1 cellular context compared by ENCODE assay signal in the genomic region with DNA sequence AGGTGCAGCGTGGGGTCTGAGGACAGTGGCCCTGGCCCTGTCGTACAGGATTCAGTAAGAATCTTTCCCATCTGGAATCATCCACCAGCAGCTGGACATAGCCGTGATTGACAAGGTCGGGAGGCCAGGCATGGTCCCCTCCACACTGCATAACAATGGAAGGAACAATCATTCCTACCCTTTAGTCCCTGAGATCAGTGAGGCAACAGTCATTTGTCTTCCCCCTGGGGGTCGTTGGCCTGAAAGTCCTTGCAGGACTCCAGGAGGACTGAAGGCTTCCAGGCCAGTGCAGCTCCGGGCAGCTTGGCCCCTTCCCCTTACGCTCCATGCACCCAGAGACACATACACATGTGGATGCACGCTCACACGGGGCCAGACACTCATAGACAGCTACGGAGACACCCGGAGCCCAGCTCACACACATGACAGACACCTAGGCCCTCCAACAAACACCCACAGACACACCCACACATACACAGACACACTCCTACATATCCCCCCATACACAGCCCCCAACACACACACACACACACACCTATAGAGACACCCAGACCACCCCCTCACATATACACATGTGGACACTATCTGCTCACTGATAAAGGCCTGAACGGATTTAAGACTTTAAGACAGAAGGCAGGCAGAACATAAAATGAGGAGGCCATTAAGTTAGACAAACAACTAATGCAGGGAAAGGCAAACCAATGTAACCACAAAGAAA.
TF ChIP-seq lines count a peak whose summit lies in the region.

No MANE protein-coding gene starts in this region.

TF ChIP-seq in HepG2, 621 proteins besides CTCF, POLR2A, EP300 and RAD21:
- TF ChIP-seq SOX6 (IDR thresholded peaks at IDR 0.05) (no peak), SOX6 (CRISPR knock-in tag; IDR thresholded peaks at IDR 0.05) (0 out of 2 replicates have a peak, but pooled peaks have one; percentile 13), POLR2AphosphoS2 (IDR thresholded peaks at IDR 0.05; ENCODE audit: low read depth, low read length) (0 out of 2 replicates have a peak, but pooled peaks have one; percentile 12), TCF12 (IDR thresholded peaks at IDR 0.05) (no peak), TCF12 (CRISPR knock-in tag; IDR thresholded peaks at IDR 0.05) (no peak), SOX13 (IDR thresholded peaks at IDR 0.05) (no peak), SOX13 (CRISPR knock-in tag; conservative IDR thresholded peaks at IDR 0.05 in 1 of 2, IDR thresholded peaks at IDR 0.05 in 1 of 2) (peak in 1 of 2 experiments; percentile 38; a peak in 1 of 4 replicates), NONO (IDR thresholded peaks at IDR 0.05) (0 out of 2 replicates have a peak, but pooled peaks have one; percentile 49), NONO (CRISPR knock-in tag; conservative IDR thresholded peaks at IDR 0.05) (no peak), FOXO4 (CRISPR knock-in tag; conservative IDR thresholded peaks at IDR 0.05) (0 out of 2 replicates have a peak, but pooled peaks have one; percentile 68), ZFP90 (CRISPR knock-in tag; IDR thresholded peaks at IDR 0.05; ENCODE audit: borderline replicate concordance) (0 out of 2 replicates have a peak, but pooled peaks have one; percentile 40), RARG (CRISPR knock-in tag; IDR thresholded peaks at IDR 0.05; ENCODE audit: low read depth) (no peak), JUND (CRISPR knock-in tag; IDR thresholded peaks at IDR 0.05) (0 out of 2 replicates have a peak, but pooled peaks have one; percentile 24), CEBPB (IDR thresholded peaks at IDR 0.05; ENCODE audit: borderline replicate concordance, low read depth, low read length) (no peak), NBN (conservative IDR thresholded peaks at IDR 0.05) (0 out of 2 replicates have a peak, but pooled peaks have one; percentile 48)
